28 cellular contexts compared by ENCODE assay signal in the genomic region with DNA sequence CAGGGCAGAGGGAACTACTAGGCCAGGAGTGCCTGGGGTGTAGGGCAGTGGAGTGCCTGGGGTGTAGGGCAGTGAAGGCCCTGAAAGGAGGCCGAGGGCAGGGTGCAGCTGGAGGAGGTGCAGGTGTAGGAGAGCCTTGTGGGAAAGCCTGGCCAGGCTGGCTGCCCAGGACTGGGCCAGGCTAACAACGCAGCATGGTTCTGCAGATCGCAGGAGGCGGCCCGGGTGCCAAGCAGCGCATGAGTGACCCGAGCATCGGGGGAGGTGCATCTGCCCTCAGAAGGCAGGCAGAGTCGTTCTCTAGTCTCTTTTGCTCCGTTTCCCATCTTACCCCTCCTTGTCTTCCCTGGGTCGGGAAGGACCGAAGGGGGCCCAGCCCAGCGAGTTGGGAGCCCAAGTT.
"Had no signal": no experiment of that assay in that cellular context is flagged by ENCODE, and none has a peak within 500 bp of the region (broad histone marks: within the 10 kb centered on the region; RNA-seq: fewer than 3 reads in every experiment).

No MANE protein-coding gene starts in this region.

- H3K4me3 ChIP-seq: ascending aorta, breast epithelium, cardiac muscle cell, esophagus muscularis mucosa, gastrocnemius medialis had no signal

- H3K27ac ChIP-seq: ascending aorta, breast epithelium, cardiac muscle cell, esophagus muscularis mucosa, foreskin keratinocyte, gastrocnemius medialis, WERI-Rb-1 had no signal

- H3K4me1 ChIP-seq: ascending aorta, breast epithelium, foreskin keratinocyte, gastrocnemius medialis had no signal

- H3K27me3 ChIP-seq: ascending aorta, cardiac muscle cell had no signal

- H3K36me3 ChIP-seq: ascending aorta, breast epithelium, cardiac muscle cell, esophagus muscularis mucosa, gastrocnemius medialis, WERI-Rb-1 had no signal

- FAIRE-seq: colon had no signal

- H3K9me3 ChIP-seq: ascending aorta, breast epithelium, esophagus muscularis mucosa, gastrocnemius medialis had no signal

- DNase-seq: activated B cell treated with CpG ODN at 0.5 μM for 24 hours; activated CD4-positive, alpha-beta T cell treated with anti-CD3 and anti-CD28 coated beads for 48 hours; activated CD4-positive, alpha-beta T cell treated with anti-CD3 and anti-CD28 coated beads, Interleukin-2, amount 50 U/mL, for 1 hour; activated CD4-positive, alpha-beta T cell treated with anti-CD3 and anti-CD28 coated beads, Interleukin-2, amount 50 U/mL, for 48 hours; activated CD8-positive, alpha-beta memory T cell treated with anti-CD3 and anti-CD28 coated beads for 24 hours; activated CD8-positive, alpha-beta T cell treated with anti-CD3 and anti-CD28 coated beads for 36 hours; activated gamma-delta T cell; activated naive CD4-positive, alpha-beta T cell; activated naive CD4-positive, alpha-beta T cell treated with anti-CD3 and anti-CD28 coated beads, Interleukin-2, amount 10 ng/mL, durations not matched to agents 7 days and 5 days; activated naive CD8-positive, alpha-beta T cell treated with anti-CD3 and anti-CD28 coated beads, Interleukin-2, amount 10 ng/mL, durations not matched to agents 7 days and 5 days; activated T-cell treated with anti-CD3 and anti-CD28 coated beads, Interleukin-2, amount 50 U/mL, for 4 hours; cortex of kidney; dermis blood vessel endothelial cell; effector CD4-positive, alpha-beta T cell; effector memory CD8-positive, alpha-beta T cell; erythroblast; foreskin keratinocyte; gastrocnemius medialis; glutamatergic neuron; T-helper 1 cell; T-helper 17 cell; T1000; WERI-Rb-1 had no signal
